In genomic region chr1:179882253-179883039, GRCh38 we compare ENCODE assay signal across 8 cellular contexts. TPM values are rescaled to one million over a fixed set of nuclear protein-coding genes. Genes with fewer than 3 reads are reported as not detected.
DNase-seq lines count a peak whose midpoint lies in the region; ATAC-seq and TF ChIP-seq lines count a peak whose summit lies in the region.

TSS of gene TOR1AIP1 (plus strand) at chr1:179882285. CDS start at chr1:179882503, 218 bp downstream.

- peak within 1 kb of the TSS; percentile 93 to 99 (median 97) for H3K4me3 Mint-ChIP-seq in naive thymus-derived CD4-positive, alpha-beta T cell
- H3K4me3 Mint-ChIP-seq in stimulated activated naive B cell treated with anti-CD40 and anti-IgM and Interleukin-4, amounts not matched to agents 10 μg/mL and 1 μg/mL and 100 μg/mL, for 72 hours = peak within 1 kb of the TSS; percentile 94 to 98

- peaks cover 27 to 37% of the 10 kb centered on the region in 2 donors for H3K4me1 ChIP-seq in naive thymus-derived CD4-positive, alpha-beta T cell (ENCODE audit: control insufficient read depth in 2 of 2, insufficient read depth in 2 of 2, low read length in 2 of 2)

- H3K9me3 Mint-ChIP-seq in naive thymus-derived CD4-positive, alpha-beta T cell = peaks cover 0 to 2% (median 0%) of the 10 kb centered on the region in 11 donors
- H3K9me3 Mint-ChIP-seq in stimulated activated naive B cell treated with anti-CD40 and anti-IgM and Interleukin-4, amounts not matched to agents 10 μg/mL and 1 μg/mL and 100 μg/mL, for 72 hours = no peaks in the 10 kb centered on the region

- H3K27ac ChIP-seq in naive thymus-derived CD4-positive, alpha-beta T cell (ENCODE audit: low read depth, low read length) = peak within 1 kb of the TSS; percentile 98

- peaks cover 0 to 30% (median 12%) of the 10 kb centered on the region in 3 experiments for H3K36me3 ChIP-seq in naive thymus-derived CD4-positive, alpha-beta T cell (ENCODE audit: control insufficient read depth in 2 of 3, insufficient read depth in 3 of 3, low read length in 3 of 3)

- DNase-seq in ELF-1 (ENCODE audit: low read depth, low spot score) (peak; percentile 99), GOT3 (lab: John Stamatoyannopoulos, UW) (peak; percentile 94), RPMI8226 (peak; percentile 99), fibroblast of gingiva (ENCODE audit: low read depth) (peak; percentile 99)
- peak; percentile 92 to 95 for DNase-seq in activated T-helper 1 cell treated with anti-CD3 and anti-CD28 coated beads, Interleukin-2, amount 50 U/mL, for 16 hours (ENCODE audit: low read depth in 1 of 2, low spot score in 1 of 2)
- peak; percentile 91 to 98 (median 98) for DNase-seq in naive thymus-derived CD4-positive, alpha-beta T cell
- DNase-seq in stimulated activated naive B cell treated with anti-CD40 and anti-IgM and Interleukin-4, amounts not matched to agents 10 μg/mL and 1 μg/mL and 100 μg/mL, for 72 hours = peak; percentile 99

- intact Hi-C loops in naive thymus-derived CD4-positive, alpha-beta T cell (cut with micrococcal nuclease) = loop anchor here (1.0 to 10.0 kb wide), 18 partner anchors 26 to 1225 kb away; partner anchors contain the start of genes ACBD6 (in 2 of the 2), CEP350 (in 2 of the 2), XPR1 (in 2 of the 2) and FAM20B (in 1 of the 2)

- peak; percentile 28; the same call in 1 of the 2 replicates for TF ChIP-seq CTCF in LNCAP (IDR thresholded peaks at IDR 0.05)

- H3K27me3 ChIP-seq in naive thymus-derived CD4-positive, alpha-beta T cell (ENCODE audit: control insufficient read depth in 2 of 2, insufficient read depth in 2 of 2, low read length in 2 of 2) = no peaks in the 10 kb centered on the region

- H3K9me3 ChIP-seq in naive thymus-derived CD4-positive, alpha-beta T cell (ENCODE audit: control insufficient read depth in 2 of 3, low read length in 3 of 3) = no peaks in the 10 kb centered on the region

- H3K4me1 Mint-ChIP-seq in naive thymus-derived CD4-positive, alpha-beta T cell = peaks cover 27 to 79% (median 63%) of the 10 kb centered on the region in 7 donors
- H3K4me1 Mint-ChIP-seq in stimulated activated naive B cell treated with anti-CD40 and anti-IgM and Interleukin-4, amounts not matched to agents 10 μg/mL and 1 μg/mL and 100 μg/mL, for 72 hours = peaks cover 15 to 30% of the 10 kb centered on the region in 2 donors

- H3K27ac Mint-ChIP-seq in naive thymus-derived CD4-positive, alpha-beta T cell = peak within 1 kb of the TSS; percentile 99 to 100 (median 100)
- H3K27ac Mint-ChIP-seq in stimulated activated naive B cell treated with anti-CD40 and anti-IgM and Interleukin-4, amounts not matched to agents 10 μg/mL and 1 μg/mL and 100 μg/mL, for 72 hours = peak within 1 kb of the TSS; percentile 100

- POLR2A ChIA-PET in naive thymus-derived CD4-positive, alpha-beta T cell (lab: Charles Lee) = interaction anchor here (0.7 to 7.1 kb wide), 24 partner anchors 8 to 801 kb away, joined by 3 to 85 read pairs (median 4); partner anchors contain the start of genes ACBD6, CEP350, QSOX1 and TOR3A

- H3K27me3 Mint-ChIP-seq in naive thymus-derived CD4-positive, alpha-beta T cell = no peaks in the 10 kb centered on the region
- H3K27me3 Mint-ChIP-seq in stimulated activated naive B cell treated with anti-CD40 and anti-IgM and Interleukin-4, amounts not matched to agents 10 μg/mL and 1 μg/mL and 100 μg/mL, for 72 hours = no peaks in the 10 kb centered on the region

- peak within 1 kb of the TSS; percentile 96 for H3K4me3 ChIP-seq in naive thymus-derived CD4-positive, alpha-beta T cell (ENCODE audit: low read length)

- ATAC-seq in naive thymus-derived CD4-positive, alpha-beta T cell = peak; percentile 87
- ATAC-seq in stimulated activated naive B cell treated with anti-CD40 and anti-IgM and Interleukin-4, amounts not matched to agents 10 μg/mL and 1 μg/mL and 100 μg/mL, for 72 hours (replicated peaks) = peak; percentile 79 to 83

- CTCF ChIA-PET in naive thymus-derived CD4-positive, alpha-beta T cell (lab: Charles Lee) = interaction anchor here (0.6 to 1.6 kb wide), 5 partner anchors 16 to 176 kb away, joined by 3 to 4 read pairs (median 3); partner anchors contain the start of gene CEP350

- peaks cover 3 to 15% (median 12%) of the 10 kb centered on the region in 5 donors for H3K36me3 Mint-ChIP-seq in naive thymus-derived CD4-positive, alpha-beta T cell
- peaks cover 8 to 14% of the 10 kb centered on the region in 2 donors for H3K36me3 Mint-ChIP-seq in stimulated activated naive B cell treated with anti-CD40 and anti-IgM and Interleukin-4, amounts not matched to agents 10 μg/mL and 1 μg/mL and 100 μg/mL, for 72 hours

RNA-seq across cellular contexts. Expression of gene TOR1AIP1, which starts in this region (rescaled TPM):
- 10 to 100 TPM; 47.4 to 88.6 (median 59.5) TPM for total RNA-seq in naive thymus-derived CD4-positive, alpha-beta T cell
- 10 to 100 TPM; 58.5 to 74.3 TPM for polyA plus RNA-seq in naive thymus-derived CD4-positive, alpha-beta T cell

Comparison
In these comparisons a context has a peak if more than half of its experiments do, and no peak if none do; other contexts are left out.
1. Peak in every context shown above with its lines: DNase-seq, ATAC-seq, H3K4me3 ChIP-seq and H3K27ac ChIP-seq.